ENCODE assay signal across 18 cellular contexts in genomic region chr12:64600164-64600561, GRCh38. TPM values are rescaled to one million over a fixed set of nuclear protein-coding genes. Genes with fewer than 3 reads are reported as not detected.
DNase-seq lines count a peak whose midpoint lies in the region; ATAC-seq lines count a peak whose summit lies in the region.
"Had no signal": no experiment of that assay in that cellular context is flagged by ENCODE, and none has a peak within 500 bp of the region (broad histone marks: within the 10 kb centered on the region; RNA-seq: fewer than 3 reads in every experiment).

No MANE protein-coding gene starts in this region.

- no peaks in the 10 kb centered on the region for H3K27me3 ChIP-seq in naive thymus-derived CD4-positive, alpha-beta T cell (ENCODE audit: control insufficient read depth in 2 of 2, insufficient read depth in 2 of 2, low read length in 2 of 2)
- H3K27me3 ChIP-seq: body of pancreas, spleen had no signal

- DNase-seq in activated T-cell treated with anti-CD3 and anti-CD28 coated beads, Interleukin-2, amount 50 U/mL, for 72 hours: no peak
- no peak for DNase-seq in activated T-cell treated with anti-CD3 and anti-CD28 coated beads for 4 hours
- peak; percentile 96 for DNase-seq in NCI-H146 (lab: John Stamatoyannopoulos, UW)
- DNase-seq in NCI-H69 (lab: John Stamatoyannopoulos, UW): peak; percentile 100
- no peak for DNase-seq in naive thymus-derived CD4-positive, alpha-beta T cell
- DNase-seq: body of pancreas, Calu3, cortex of kidney, GF-D8, NCI-H226, posterior cingulate gyrus, spleen had no signal

- H3K9me3 ChIP-seq in naive thymus-derived CD4-positive, alpha-beta T cell (ENCODE audit: control insufficient read depth in 2 of 3, low read length in 3 of 3): no peaks in the 10 kb centered on the region
- H3K9me3 ChIP-seq: body of pancreas, spleen had no signal

- no peaks in the 10 kb centered on the region for H3K27me3 Mint-ChIP-seq in activated T-cell treated with anti-CD3 and anti-CD28 coated beads, Interleukin-2, amount 50 U/mL, for 72 hours (ENCODE audit: low read depth)
- peaks cover 0 to 2% (median 0%) of the 10 kb centered on the region in 5 donors for H3K27me3 Mint-ChIP-seq in naive thymus-derived CD4-positive, alpha-beta T cell
- H3K27me3 Mint-ChIP-seq: activated CD8-positive, alpha-beta memory T cell treated with anti-CD3 and anti-CD28 coated beads, Interleukin-2, amount 10 ng/mL, durations not matched to agents 7 days and 5 days had no signal

- peaks cover 9 to 40% of the 10 kb centered on the region in 2 donors for H3K4me1 ChIP-seq in naive thymus-derived CD4-positive, alpha-beta T cell (ENCODE audit: control insufficient read depth in 2 of 2, insufficient read depth in 2 of 2, low read length in 2 of 2)

- H3K27ac ChIP-seq in naive thymus-derived CD4-positive, alpha-beta T cell (ENCODE audit: low read depth, low read length): no peak overlapping the region
- H3K27ac ChIP-seq: body of pancreas, HL-60, KMS-11 had no signal

- no peak for ATAC-seq in activated T-cell treated with anti-CD3 and anti-CD28 coated beads, Interleukin-2, amount 50 U/mL, for 72 hours (replicated peaks in 1 of 2)
- no peak for ATAC-seq in naive thymus-derived CD4-positive, alpha-beta T cell
- ATAC-seq in HG02870 (IDR thresholded peaks at IDR 0.05; ENCODE audit: unreplicated experiment) (no peak), HG03159 (IDR thresholded peaks at IDR 0.05; ENCODE audit: unreplicated experiment) (no peak), GM21390 (IDR thresholded peaks at IDR 0.05; ENCODE audit: unreplicated experiment) (no peak)
- ATAC-seq: body of pancreas had no signal

- H3K4me3 ChIP-seq in naive thymus-derived CD4-positive, alpha-beta T cell (ENCODE audit: low read length): no peak overlapping the region
- H3K4me3 ChIP-seq: body of pancreas had no signal

- H3K36me3 ChIP-seq in naive thymus-derived CD4-positive, alpha-beta T cell (ENCODE audit: control insufficient read depth in 2 of 3, insufficient read depth in 3 of 3, low read length in 3 of 3): no peaks in the 10 kb centered on the region
- H3K36me3 ChIP-seq: spleen had no signal

- peak overlapping the region; percentile 63 for H3K27ac Mint-ChIP-seq in activated T-cell treated with anti-CD3 and anti-CD28 coated beads, Interleukin-2, amount 50 U/mL, for 72 hours
- peak overlapping the region in 4 of 9 donors; percentile 13 to 64 (median 23) for H3K27ac Mint-ChIP-seq in naive thymus-derived CD4-positive, alpha-beta T cell
- H3K27ac Mint-ChIP-seq: activated CD8-positive, alpha-beta memory T cell treated with anti-CD3 and anti-CD28 coated beads, Interleukin-2, amount 10 ng/mL, durations not matched to agents 7 days and 5 days had no signal

- H3K4me1 Mint-ChIP-seq in activated T-cell treated with anti-CD3 and anti-CD28 coated beads, Interleukin-2, amount 50 U/mL, for 72 hours (ENCODE audit: low read depth): peaks cover 35% of the 10 kb centered on the region
- H3K4me1 Mint-ChIP-seq in naive thymus-derived CD4-positive, alpha-beta T cell: peaks cover 27 to 58% (median 47%) of the 10 kb centered on the region in 7 donors

- H3K9me3 Mint-ChIP-seq in activated T-cell treated with anti-CD3 and anti-CD28 coated beads, Interleukin-2, amount 50 U/mL, for 72 hours: no peaks in the 10 kb centered on the region
- H3K9me3 Mint-ChIP-seq in naive thymus-derived CD4-positive, alpha-beta T cell: no peaks in the 10 kb centered on the region

- intact Hi-C loops in naive thymus-derived CD4-positive, alpha-beta T cell (cut with micrococcal nuclease): no loop called here

- no peaks in the 10 kb centered on the region for H3K36me3 Mint-ChIP-seq in activated T-cell treated with anti-CD3 and anti-CD28 coated beads, Interleukin-2, amount 50 U/mL, for 72 hours (ENCODE audit: insufficient read depth in 2 of 2)
- peaks cover 0 to 3% (median 0%) of the 10 kb centered on the region in 5 donors for H3K36me3 Mint-ChIP-seq in naive thymus-derived CD4-positive, alpha-beta T cell
- H3K36me3 Mint-ChIP-seq: activated CD8-positive, alpha-beta memory T cell treated with anti-CD3 and anti-CD28 coated beads, Interleukin-2, amount 10 ng/mL, durations not matched to agents 7 days and 5 days had no signal

- POLR2A ChIA-PET in naive thymus-derived CD4-positive, alpha-beta T cell (lab: Charles Lee): interaction anchor here (8.5 to 37.8 kb wide), 2 partner anchors 10 to 81 kb away, joined by 73 to 900 read pairs; partner anchors contain the start of gene RASSF3

- peak overlapping the region; percentile 62 for H3K4me3 Mint-ChIP-seq in activated T-cell treated with anti-CD3 and anti-CD28 coated beads, Interleukin-2, amount 50 U/mL, for 72 hours
- peak overlapping the region in 9 of 10 donors; percentile 13 to 76 (median 48) for H3K4me3 Mint-ChIP-seq in naive thymus-derived CD4-positive, alpha-beta T cell
- H3K4me3 Mint-ChIP-seq: activated CD8-positive, alpha-beta memory T cell treated with anti-CD3 and anti-CD28 coated beads, Interleukin-2, amount 10 ng/mL, durations not matched to agents 7 days and 5 days had no signal

- CTCF ChIA-PET in naive thymus-derived CD4-positive, alpha-beta T cell (lab: Charles Lee): interaction anchor here (2.1 kb wide), 1 partner anchor 9 kb away, joined by 6 read pairs; no protein-coding TSS in a partner anchor

RNA-seq across cellular contexts. Expression of gene RASSF3, which starts 10.1 kb away (rescaled TPM):
- total RNA-seq in activated T-cell treated with anti-CD3 and anti-CD28 coated beads, Interleukin-2, amount 50 U/mL, for 72 hours: 10 to 100 TPM; 40.3 to 42.4 TPM
- total RNA-seq in naive thymus-derived CD4-positive, alpha-beta T cell: 100 to 1,000 TPM in 4 of 5 experiments, 10 to 100 TPM in 1; 79.0 to 200 (median 107) TPM
- 1 to 10 TPM; 4.4 to 5.5 TPM for polyA plus RNA-seq in naive thymus-derived CD4-positive, alpha-beta T cell

Comparison
In these comparisons a context has a peak if more than half of its experiments do, and no peak if none do; other contexts are left out.
1. DNase-seq: peak in NCI-H146 (single experiment) and NCI-H69 (single experiment); none in activated T-cell treated with anti-CD3 and anti-CD28 coated beads, Interleukin-2, amount 50 U/mL, for 72 hours (0 of 2), activated T-cell treated with anti-CD3 and anti-CD28 coated beads for 4 hours (single experiment) and naive thymus-derived CD4-positive, alpha-beta T cell (0 of 9).